ENCODE assay signal across 1 cellular context in the genomic region with DNA sequence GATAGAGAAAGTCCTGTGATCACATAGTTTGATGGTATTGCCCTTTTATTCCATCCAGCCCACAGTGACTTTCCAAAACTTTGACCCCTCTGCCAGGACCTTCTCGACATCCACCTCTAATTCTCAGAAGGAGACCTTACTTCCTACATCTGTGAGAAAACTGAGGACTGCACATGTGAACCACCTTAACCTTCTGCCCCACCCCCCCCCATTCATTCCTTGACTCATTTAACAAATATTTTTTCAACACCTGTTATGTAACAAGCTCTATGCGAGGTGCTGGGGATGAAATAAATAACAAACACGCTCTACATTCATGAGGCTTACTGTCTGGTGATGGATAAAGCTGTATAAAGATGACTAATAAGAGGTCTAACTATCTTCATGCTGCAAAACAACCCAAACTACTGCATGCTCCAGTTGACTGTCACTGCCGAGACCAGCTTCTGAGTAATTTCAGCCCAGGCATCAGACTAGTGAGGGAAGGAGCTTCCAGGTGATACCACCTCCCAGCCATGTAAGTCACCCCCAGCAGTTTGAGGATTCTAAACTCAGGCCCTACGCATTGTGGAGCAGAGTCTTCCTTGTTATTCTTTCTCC.
TF ChIP-seq lines count a peak whose summit lies in the region.

No MANE protein-coding gene starts in this region.

TF ChIP-seq in HCT116, 20 proteins besides CTCF, POLR2A, EP300 and RAD21:
- TF ChIP-seq YY1 (IDR thresholded peaks at IDR 0.05; ENCODE audit: extremely low read depth, insufficient replicate concordance, low read depth, low read length) (no peak), EZH2phosphoT487 (IDR thresholded peaks at IDR 0.05; ENCODE audit: borderline replicate concordance) (no peak), EZH2 (IDR thresholded peaks at IDR 0.05) (no peak), TCF7L2 (IDR thresholded peaks at IDR 0.05; ENCODE audit: borderline replicate concordance, extremely low read depth, insufficient read depth, insufficient read length) (no peak), EGR1 (IDR thresholded peaks at IDR 0.05; ENCODE audit: low read depth) (no peak), FOSL1 (IDR thresholded peaks at IDR 0.05; ENCODE audit: low read depth) (no peak), ZFX (IDR thresholded peaks at IDR 0.05) (no peak), SP1 (IDR thresholded peaks at IDR 0.05; ENCODE audit: low read depth) (no peak), POLR2AphosphoS5 (IDR thresholded peaks at IDR 0.05; ENCODE audit: low read depth, low read length) (no peak), ZNF274 (IDR thresholded peaks at IDR 0.05; ENCODE audit: low read depth, low read length) (no peak), CEBPB (IDR thresholded peaks at IDR 0.05; ENCODE audit: low read depth) (no peak), JUND (IDR thresholded peaks at IDR 0.05) (no peak), CBX3 (IDR thresholded peaks at IDR 0.05; ENCODE audit: low read depth) (no peak), ELF1 (IDR thresholded peaks at IDR 0.05; ENCODE audit: borderline replicate concordance, low read depth) (no peak), SIN3A (IDR thresholded peaks at IDR 0.05; ENCODE audit: low read depth) (no peak), SRF (IDR thresholded peaks at IDR 0.05; ENCODE audit: low read depth) (no peak)
- TF ChIP-seq, protein P1, sequence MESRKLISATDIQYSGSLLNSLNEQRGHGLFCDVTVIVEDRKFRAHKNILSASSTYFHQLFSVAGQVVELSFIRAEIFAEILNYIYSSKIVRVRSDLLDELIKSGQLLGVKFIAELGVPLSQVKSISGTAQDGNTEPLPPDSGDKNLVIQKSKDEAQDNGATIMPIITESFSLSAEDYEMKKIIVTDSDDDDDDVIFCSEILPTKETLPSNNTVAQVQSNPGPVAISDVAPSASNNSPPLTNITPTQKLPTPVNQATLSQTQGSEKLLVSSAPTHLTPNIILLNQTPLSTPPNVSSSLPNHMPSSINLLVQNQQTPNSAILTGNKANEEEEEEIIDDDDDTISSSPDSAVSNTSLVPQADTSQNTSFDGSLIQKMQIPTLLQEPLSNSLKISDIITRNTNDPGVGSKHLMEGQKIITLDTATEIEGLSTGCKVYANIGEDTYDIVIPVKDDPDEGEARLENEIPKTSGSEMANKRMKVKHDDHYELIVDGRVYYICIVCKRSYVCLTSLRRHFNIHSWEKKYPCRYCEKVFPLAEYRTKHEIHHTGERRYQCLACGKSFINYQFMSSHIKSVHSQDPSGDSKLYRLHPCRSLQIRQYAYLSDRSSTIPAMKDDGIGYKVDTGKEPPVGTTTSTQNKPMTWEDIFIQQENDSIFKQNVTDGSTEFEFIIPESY (IDR thresholded peaks at IDR 0.05; ENCODE audit: extremely low read depth, insufficient replicate concordance, low read length) = no peak
- TF ChIP-seq, protein P2, sequence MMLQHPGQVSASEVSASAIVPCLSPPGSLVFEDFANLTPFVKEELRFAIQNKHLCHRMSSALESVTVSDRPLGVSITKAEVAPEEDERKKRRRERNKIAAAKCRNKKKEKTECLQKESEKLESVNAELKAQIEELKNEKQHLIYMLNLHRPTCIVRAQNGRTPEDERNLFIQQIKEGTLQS (IDR thresholded peaks at IDR 0.05) = no peak
- TF ChIP-seq, protein P3, sequence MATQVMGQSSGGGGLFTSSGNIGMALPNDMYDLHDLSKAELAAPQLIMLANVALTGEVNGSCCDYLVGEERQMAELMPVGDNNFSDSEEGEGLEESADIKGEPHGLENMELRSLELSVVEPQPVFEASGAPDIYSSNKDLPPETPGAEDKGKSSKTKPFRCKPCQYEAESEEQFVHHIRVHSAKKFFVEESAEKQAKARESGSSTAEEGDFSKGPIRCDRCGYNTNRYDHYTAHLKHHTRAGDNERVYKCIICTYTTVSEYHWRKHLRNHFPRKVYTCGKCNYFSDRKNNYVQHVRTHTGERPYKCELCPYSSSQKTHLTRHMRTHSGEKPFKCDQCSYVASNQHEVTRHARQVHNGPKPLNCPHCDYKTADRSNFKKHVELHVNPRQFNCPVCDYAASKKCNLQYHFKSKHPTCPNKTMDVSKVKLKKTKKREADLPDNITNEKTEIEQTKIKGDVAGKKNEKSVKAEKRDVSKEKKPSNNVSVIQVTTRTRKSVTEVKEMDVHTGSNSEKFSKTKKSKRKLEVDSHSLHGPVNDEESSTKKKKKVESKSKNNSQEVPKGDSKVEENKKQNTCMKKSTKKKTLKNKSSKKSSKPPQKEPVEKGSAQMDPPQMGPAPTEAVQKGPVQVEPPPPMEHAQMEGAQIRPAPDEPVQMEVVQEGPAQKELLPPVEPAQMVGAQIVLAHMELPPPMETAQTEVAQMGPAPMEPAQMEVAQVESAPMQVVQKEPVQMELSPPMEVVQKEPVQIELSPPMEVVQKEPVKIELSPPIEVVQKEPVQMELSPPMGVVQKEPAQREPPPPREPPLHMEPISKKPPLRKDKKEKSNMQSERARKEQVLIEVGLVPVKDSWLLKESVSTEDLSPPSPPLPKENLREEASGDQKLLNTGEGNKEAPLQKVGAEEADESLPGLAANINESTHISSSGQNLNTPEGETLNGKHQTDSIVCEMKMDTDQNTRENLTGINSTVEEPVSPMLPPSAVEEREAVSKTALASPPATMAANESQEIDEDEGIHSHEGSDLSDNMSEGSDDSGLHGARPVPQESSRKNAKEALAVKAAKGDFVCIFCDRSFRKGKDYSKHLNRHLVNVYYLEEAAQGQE (IDR thresholded peaks at IDR 0.05; ENCODE audit: low read depth) = no peak
- TF ChIP-seq, protein P4, sequence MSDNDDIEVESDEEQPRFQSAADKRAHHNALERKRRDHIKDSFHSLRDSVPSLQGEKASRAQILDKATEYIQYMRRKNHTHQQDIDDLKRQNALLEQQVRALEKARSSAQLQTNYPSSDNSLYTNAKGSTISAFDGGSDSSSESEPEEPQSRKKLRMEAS (IDR thresholded peaks at IDR 0.05) = no peak
TF ChIP-seq in HCT116: peak in this region for 0.
